In the genomic region with DNA sequence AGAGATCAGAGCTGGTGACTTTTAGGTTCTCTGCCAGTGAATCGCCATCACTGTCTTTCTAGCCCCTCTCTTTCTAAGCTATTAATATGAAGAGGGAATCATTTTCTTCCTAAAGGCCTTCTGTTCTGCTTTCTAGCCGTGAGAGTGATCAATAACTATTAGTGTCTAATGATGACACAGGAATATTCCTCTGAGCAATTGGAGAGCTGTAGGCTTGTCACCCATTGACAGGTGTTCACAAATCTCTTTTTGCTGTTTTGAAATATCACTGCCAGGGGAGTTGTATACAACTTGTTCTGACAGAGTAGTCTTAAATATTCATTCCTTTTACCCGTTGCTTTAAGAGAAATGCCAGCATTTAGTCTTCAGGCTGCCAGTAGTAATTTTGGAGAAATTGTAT, we compare ENCODE assay signal across 30 cellular contexts.
"Had no signal": no experiment of that assay in that cellular context is flagged by ENCODE, and none has a peak within 500 bp of the region (broad histone marks: within the 10 kb centered on the region; RNA-seq: fewer than 3 reads in every experiment).

No MANE protein-coding gene starts in this region.

- ATAC-seq: naive thymus-derived CD8-positive, alpha-beta T cell; natural killer cell treated with Interleukin-12 subunit alpha and Interleukin-12 subunit beta and Interleukin-15 and Interleukin-18, amount 100 ng/mL, for 72 hours; right cardiac atrium; right lobe of liver; stimulated activated memory B cell treated with anti-CD40 and anti-IgM and Interleukin-4, amounts not matched to agents 10 μg/mL and 1 μg/mL and 100 μg/mL, for 72 hours; stimulated activated naive CD8-positive, alpha-beta T cell treated with anti-CD3 and anti-CD28 coated beads, Interleukin-15, amount 100 ng/mL, for 72 hours; stimulated activated naive CD8-positive, alpha-beta T cell treated with anti-CD3 and anti-CD28 coated beads, Interleukin-15, Interleukin-2, amounts not matched to agents 100 U/mL and 50 U/mL, for 24 hours had no signal

- H3K27ac ChIP-seq: neural progenitor cell, ovary, parathyroid adenoma, prostate gland, right lobe of liver, sigmoid colon, suprapubic skin, testis, tibial artery, transverse colon, upper lobe of left lung, vagina had no signal

- H3K36me3 Mint-ChIP-seq: naive B cell; naive thymus-derived CD8-positive, alpha-beta T cell; natural killer cell treated with Interleukin-12 subunit alpha and Interleukin-12 subunit beta and Interleukin-15 and Interleukin-18, amount 100 ng/mL, for 72 hours; neural progenitor cell; stimulated activated memory B cell treated with anti-CD40 and anti-IgM and Interleukin-4, amounts not matched to agents 10 μg/mL and 1 μg/mL and 100 μg/mL, for 72 hours had no signal

- H3K4me3 Mint-ChIP-seq: naive B cell; naive thymus-derived CD8-positive, alpha-beta T cell; natural killer cell treated with Interleukin-12 subunit alpha and Interleukin-12 subunit beta and Interleukin-15 and Interleukin-18, amount 100 ng/mL, for 72 hours; nephron progenitor cell; neural progenitor cell; stimulated activated memory B cell treated with anti-CD40 and anti-IgM and Interleukin-4, amounts not matched to agents 10 μg/mL and 1 μg/mL and 100 μg/mL, for 72 hours; stimulated activated naive CD8-positive, alpha-beta T cell treated with anti-CD3 and anti-CD28 coated beads, Interleukin-15, amount 100 ng/mL, for 72 hours had no signal

- DNase-seq: naive B cell; naive thymus-derived CD8-positive, alpha-beta T cell; nephron progenitor cell; occipital lobe; ovary; posterior cingulate gyrus; right cardiac atrium; right lobe of liver; sigmoid colon; small intestine; stimulated activated CD4-positive, alpha-beta T cell treated with anti-CD3 and anti-CD28 coated beads, Interleukin-15, amount 100 ng/mL, for 24 hours; stimulated activated CD4-positive, alpha-beta T cell treated with anti-CD3 and anti-CD28 coated beads, Interleukin-2, amount 100 ng/mL, for 24 hours; stimulated activated CD4-positive, alpha-beta T cell treated with anti-CD3 and anti-CD28 coated beads, Interleukin-2, amount 100 ng/mL, for 48 hours; stimulated activated CD4-positive, alpha-beta T cell treated with anti-CD3 and anti-CD28 coated beads, Interleukin-4, amount 100 ng/mL, for 4 hours; stimulated activated CD8-positive, alpha-beta memory T cell treated with anti-CD3 and anti-CD28 coated beads, Interleukin-4, amount 100 ng/mL, for 48 hours; stimulated activated naive CD4-positive, alpha-beta T cell; stimulated activated naive CD8-positive, alpha-beta T cell treated with anti-CD3 and anti-CD28 coated beads, Interleukin-15, amount 100 ng/mL, for 72 hours; stimulated activated naive CD8-positive, alpha-beta T cell treated with anti-CD3 and anti-CD28 coated beads, Interleukin-15, Interleukin-2, amounts not matched to agents 100 U/mL and 50 U/mL, for 24 hours; substantia nigra; testis; tibial artery; transverse colon; upper lobe of left lung had no signal

- H3K4me1 Mint-ChIP-seq: naive B cell; naive thymus-derived CD8-positive, alpha-beta T cell; neural progenitor cell; stimulated activated memory B cell treated with anti-CD40 and anti-IgM and Interleukin-4, amounts not matched to agents 10 μg/mL and 1 μg/mL and 100 μg/mL, for 72 hours; stimulated activated naive CD8-positive, alpha-beta T cell treated with anti-CD3 and anti-CD28 coated beads, Interleukin-15, amount 100 ng/mL, for 72 hours had no signal

- H3K27me3 ChIP-seq: neural progenitor cell, ovary, right lobe of liver, sigmoid colon, suprapubic skin, testis, tibial artery, transverse colon, upper lobe of left lung, vagina had no signal

- H3K27ac Mint-ChIP-seq: naive B cell; naive thymus-derived CD8-positive, alpha-beta T cell; natural killer cell treated with Interleukin-12 subunit alpha and Interleukin-12 subunit beta and Interleukin-15 and Interleukin-18, amount 100 ng/mL, for 72 hours; nephron progenitor cell; neural progenitor cell; stimulated activated memory B cell treated with anti-CD40 and anti-IgM and Interleukin-4, amounts not matched to agents 10 μg/mL and 1 μg/mL and 100 μg/mL, for 72 hours; stimulated activated naive CD8-positive, alpha-beta T cell treated with anti-CD3 and anti-CD28 coated beads, Interleukin-15, amount 100 ng/mL, for 72 hours had no signal

- H3K4me1 ChIP-seq: parathyroid adenoma, prostate gland, right lobe of liver, testis, vagina had no signal

- H3K9me3 ChIP-seq: ovary, prostate gland, right lobe of liver, sigmoid colon, suprapubic skin, testis, tibial artery, transverse colon, upper lobe of left lung, vagina had no signal

- H3K4me3 ChIP-seq: neural progenitor cell, ovary, prostate gland, right lobe of liver, sigmoid colon, suprapubic skin, testis, tibial artery, transverse colon, upper lobe of left lung, vagina had no signal

- H3K9me3 Mint-ChIP-seq: stimulated activated naive CD8-positive, alpha-beta T cell treated with anti-CD3 and anti-CD28 coated beads, Interleukin-15, amount 100 ng/mL, for 72 hours had no signal

- H3K36me3 ChIP-seq: neural progenitor cell, ovary, prostate gland, right lobe of liver, sigmoid colon, suprapubic skin, tibial artery, transverse colon, upper lobe of left lung, vagina had no signal
